In genomic region chr3:180138871-180139270, GRCh38 we compare ENCODE assay signal across 3 cellular contexts.
TF ChIP-seq lines count a peak whose summit lies in the region.

No MANE protein-coding gene starts in this region.

TF ChIP-seq in HepG2, 621 proteins besides CTCF, POLR2A, EP300 and RAD21:
- TF ChIP-seq MAFF (IDR thresholded peaks at IDR 0.05; ENCODE audit: low read depth, low read length) (peak; percentile 65), MAFK (conservative IDR thresholded peaks at IDR 0.05 in 1 of 2, IDR thresholded peaks at IDR 0.05 in 1 of 2; ENCODE audit: low read length in 2 of 2) (peak; percentile 54 to 75), ZNF354B (CRISPR knock-in tag; IDR thresholded peaks at IDR 0.05) (no peak), CHCHD3 (CRISPR knock-in tag; IDR thresholded peaks at IDR 0.05) (no peak), GFI1 (CRISPR knock-in tag; IDR thresholded peaks at IDR 0.05; ENCODE audit: borderline replicate concordance) (no peak), JUND (CRISPR knock-in tag; IDR thresholded peaks at IDR 0.05) (no peak), GATA4 (IDR thresholded peaks at IDR 0.05; ENCODE audit: borderline replicate concordance, low read depth) (no peak), ZHX2 (IDR thresholded peaks at IDR 0.05; ENCODE audit: low read depth) (no peak), ZHX2 (CRISPR knock-in tag; IDR thresholded peaks at IDR 0.05; ENCODE audit: borderline replicate concordance) (no peak)

TF ChIP-seq in A549, 52 proteins besides CTCF, POLR2A, EP300 and RAD21:
- no peak for TF ChIP-seq MAZ (IDR thresholded peaks at IDR 0.05; ENCODE audit: borderline replicate concordance, low read depth, low read length)
- TF ChIP-seq MAFK (IDR thresholded peaks at IDR 0.05; ENCODE audit: partially characterized antibody), result peak; percentile 30

TF ChIP-seq in IMR-90, 13 proteins besides CTCF, POLR2A, EP300 and RAD21:
- TF ChIP-seq CHD1 (IDR thresholded peaks at IDR 0.05; ENCODE audit: low read depth, low read length) (no peak), MAFK (IDR thresholded peaks at IDR 0.05; ENCODE audit: low read depth, low read length) (peak; percentile 56; the same call in 1 of the 2 replicates)
